Comparison of ENCODE assay signal across 1 cellular context in genomic region chr1:160129966-160130365, GRCh38.
TF ChIP-seq lines count a peak whose summit lies in the region.

No MANE protein-coding gene starts in this region.

TF ChIP-seq in A549, 52 proteins besides CTCF, POLR2A, EP300 and RAD21 (continued from another document):
- TF ChIP-seq TP53 (CRISPR knock-in tag; IDR thresholded peaks at IDR 0.05) (no peak), FOSB (CRISPR knock-in tag; IDR thresholded peaks at IDR 0.05) (no peak), ZNF302 (CRISPR knock-in tag; IDR thresholded peaks at IDR 0.05) (no peak), RFX5 (IDR thresholded peaks at IDR 0.05) (no peak), HOXB5 (CRISPR knock-in tag; IDR thresholded peaks at IDR 0.05) (no peak), CBX8 (IDR thresholded peaks at IDR 0.05) (no peak), MAFK (IDR thresholded peaks at IDR 0.05; ENCODE audit: partially characterized antibody) (no peak), ATOH8 (CRISPR knock-in tag; IDR thresholded peaks at IDR 0.05; ENCODE audit: low read depth) (no peak), USF2 (IDR thresholded peaks at IDR 0.05) (no peak), PHF8 (IDR thresholded peaks at IDR 0.05; ENCODE audit: borderline replicate concordance, low read depth) (no peak), FOSL2 (IDR thresholded peaks at IDR 0.05) (no peak), FOSL2 (CRISPR knock-in tag; IDR thresholded peaks at IDR 0.05) (no peak), GATA3 (IDR thresholded peaks at IDR 0.05; ENCODE audit: borderline replicate concordance) (no peak), CHD4 (IDR thresholded peaks at IDR 0.05; ENCODE audit: borderline replicate concordance) (no peak)
